Comparison of ENCODE assay signal across 8 cellular contexts in the genomic region with DNA sequence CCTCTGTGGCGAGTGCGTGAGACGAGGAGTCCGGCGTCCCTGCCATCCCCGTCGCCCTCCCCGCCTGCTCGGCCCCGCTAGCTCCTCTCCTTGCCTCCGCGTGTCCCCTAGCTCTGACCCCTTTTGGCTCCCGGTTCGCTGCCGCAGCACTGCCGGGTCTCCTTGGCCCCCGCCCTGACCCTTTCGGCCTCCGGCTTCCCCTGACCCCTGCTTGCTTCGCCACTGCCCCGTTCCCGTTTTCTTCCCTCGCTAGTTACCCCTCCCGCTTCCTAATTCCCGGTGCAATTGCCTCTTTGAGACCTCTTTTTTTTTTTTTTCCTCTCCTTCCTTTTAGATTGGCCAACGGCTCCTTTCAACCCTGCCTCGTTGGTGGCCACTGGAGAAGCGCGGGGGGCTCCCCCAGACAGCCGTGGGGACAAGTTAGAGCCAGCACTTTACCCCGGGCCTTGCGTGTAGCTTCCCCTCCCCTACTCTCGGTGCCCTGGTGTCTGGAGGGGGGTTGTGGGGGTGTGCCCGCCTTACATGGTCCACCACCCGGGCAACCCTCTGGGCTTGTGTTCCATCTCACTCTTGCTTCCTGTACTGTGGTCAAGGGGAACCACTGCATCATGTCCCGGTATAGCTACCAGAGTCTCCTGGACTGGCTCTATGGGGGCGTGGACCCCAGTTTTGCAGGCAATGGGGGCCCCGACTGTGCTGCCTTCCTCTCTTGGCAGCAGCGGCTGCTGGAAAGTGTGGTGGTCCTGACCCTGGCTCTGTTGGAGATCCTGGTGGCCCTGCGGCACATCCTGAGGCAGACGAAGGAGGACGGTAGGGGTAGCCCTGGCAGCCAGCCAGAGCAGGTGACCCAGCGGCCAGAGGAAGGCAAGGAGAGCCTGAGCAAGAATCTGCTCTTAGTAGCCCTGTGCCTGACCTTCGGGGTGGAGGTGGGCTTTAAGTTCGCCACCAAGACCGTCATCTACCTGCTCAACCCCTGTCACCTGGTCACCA. TPM values are rescaled to one million over a fixed set of nuclear protein-coding genes. Genes with fewer than 3 reads are reported as not detected.
DNase-seq lines count a peak whose midpoint lies in the region; ATAC-seq and TF ChIP-seq lines count a peak whose summit lies in the region.

No MANE protein-coding gene starts in this region.

- peaks cover 0 to 13% (median 6%) of the 10 kb centered on the region in 7 donors for H3K9me3 Mint-ChIP-seq in CD14-positive monocyte
- H3K9me3 Mint-ChIP-seq in type B pancreatic cell: no peaks in the 10 kb centered on the region

- H3K4me1 Mint-ChIP-seq in CD14-positive monocyte: peaks cover 54% of the 10 kb centered on the region
- H3K4me1 Mint-ChIP-seq in type B pancreatic cell (ENCODE audit: unreplicated experiment): peaks cover 34% of the 10 kb centered on the region

- DNase-seq in CD14-positive monocyte (ENCODE audit: low spot score) (no peak), Peyer's patch (peak; percentile 20 to 53 (median 49)), choroid plexus epithelial cell (ENCODE audit: low read depth) (no peak), lower lobe of right lung (peak; percentile 51), type B pancreatic cell (ENCODE audit: extremely low spot score, unreplicated experiment) (no peak), dedifferentiated amniotic fluid mesenchymal stem cell (ENCODE audit: extremely low spot score) (no peak)
- no peak for DNase-seq in stimulated activated CD8-positive, alpha-beta memory T cell treated with anti-CD3 and anti-CD28 coated beads, Interleukin-4, amount 100 ng/mL, for 48 hours

- H3K27me3 ChIP-seq in Peyer's patch (no peaks in the 10 kb centered on the region), lower lobe of right lung (ENCODE audit: low read depth) (no peaks in the 10 kb centered on the region)

- H3K9me3 ChIP-seq in Peyer's patch (peaks cover 0 to 4% (median 0%) of the 10 kb centered on the region in 4 donors), lower lobe of right lung (no peaks in the 10 kb centered on the region)

- TF ChIP-seq CTCF in CD14-positive monocyte (IDR thresholded peaks at IDR 0.05) (no peak), Peyer's patch (IDR thresholded peaks at IDR 0.05) (no peak), choroid plexus epithelial cell (conservative IDR thresholded peaks at IDR 0.05; ENCODE audit: low read depth, low read length) (no peak), lower lobe of right lung (IDR thresholded peaks at IDR 0.05) (no peak), type B pancreatic cell (conservative IDR thresholded peaks at IDR 0.05) (no peak)

- intact Hi-C loops in CD14-positive monocyte (cut with micrococcal nuclease): loop anchor here in 1 of 2 donors (10.0 kb wide), 1 partner anchor 81 kb away; no protein-coding TSS in a partner anchor
- intact Hi-C loops in lower lobe of right lung (cut with DNase I): no loop called here

- peaks cover 3 to 6% of the 10 kb centered on the region in 2 donors for H3K36me3 Mint-ChIP-seq in CD14-positive monocyte
- H3K36me3 Mint-ChIP-seq in type B pancreatic cell: peaks cover 14% of the 10 kb centered on the region

- H3K4me3 ChIP-seq in Peyer's patch (peak overlapping the region; percentile 61 to 84 (median 70)), choroid plexus epithelial cell (ENCODE audit: low read depth, low read length) (peak overlapping the region; percentile 70), lower lobe of right lung (peak overlapping the region; percentile 68)

- H3K4me3 Mint-ChIP-seq in CD14-positive monocyte: peak overlapping the region; percentile 90 to 92
- peak overlapping the region; percentile 97 for H3K4me3 Mint-ChIP-seq in type B pancreatic cell

- H3K27me3 Mint-ChIP-seq in CD14-positive monocyte (ENCODE audit: low read depth in 3 of 3) (peaks cover 0 to 14% (median 0%) of the 10 kb centered on the region in 3 donors), type B pancreatic cell (no peaks in the 10 kb centered on the region)

- H3K27ac Mint-ChIP-seq in CD14-positive monocyte (peak overlapping the region; percentile 81 to 94 (median 92)), type B pancreatic cell (peak overlapping the region; percentile 84)

- H3K4me1 ChIP-seq in Peyer's patch (peaks cover 0 to 35% (median 0%) of the 10 kb centered on the region in 4 donors), lower lobe of right lung (peaks cover 29% of the 10 kb centered on the region)

- H3K27ac ChIP-seq in Peyer's patch (peak overlapping the region; percentile 88 to 98 (median 93)), lower lobe of right lung (peak overlapping the region; percentile 83)

- ATAC-seq in GM21390 (IDR thresholded peaks at IDR 0.05; ENCODE audit: unreplicated experiment) (peak; percentile 14), lower lobe of right lung (peak in 1 of 2 donors; percentile 20)

- H3K36me3 ChIP-seq in Peyer's patch (no peaks in the 10 kb centered on the region), lower lobe of right lung (no peaks in the 10 kb centered on the region)

- TF ChIP-seq POLR2A in Peyer's patch (IDR thresholded peaks at IDR 0.05): no peak

RNA-seq across cellular contexts. Expression of gene TMEM164, which starts 0.5 kb away (rescaled TPM):
- polyA plus RNA-seq in CD14-positive monocyte: 1 to 10 TPM; 5.3 to 7.3 TPM
- total RNA-seq in Peyer's patch (10 to 100 TPM; 25.6 to 79.7 (median 73.8) TPM), lower lobe of right lung (66.4 TPM), type B pancreatic cell (ENCODE audit: low replicate concordance) (48.8 and 76.3 TPM in 2 replicates)

Comparison
In these comparisons a context has a peak if more than half of its experiments do, and no peak if none do; other contexts are left out.
1. DNase-seq: peak in Peyer's patch (3 of 3) and lower lobe of right lung (single experiment); none in CD14-positive monocyte (single experiment), choroid plexus epithelial cell (single experiment), type B pancreatic cell (single experiment), stimulated activated CD8-positive, alpha-beta memory T cell treated with anti-CD3 and anti-CD28 coated beads, Interleukin-4, amount 100 ng/mL, for 48 hours (single experiment) and dedifferentiated amniotic fluid mesenchymal stem cell (single experiment).
2. Peak in every context shown above with its lines, with median percentiles within 50 percentile points of each other: H3K4me3 ChIP-seq.